In the genomic region with DNA sequence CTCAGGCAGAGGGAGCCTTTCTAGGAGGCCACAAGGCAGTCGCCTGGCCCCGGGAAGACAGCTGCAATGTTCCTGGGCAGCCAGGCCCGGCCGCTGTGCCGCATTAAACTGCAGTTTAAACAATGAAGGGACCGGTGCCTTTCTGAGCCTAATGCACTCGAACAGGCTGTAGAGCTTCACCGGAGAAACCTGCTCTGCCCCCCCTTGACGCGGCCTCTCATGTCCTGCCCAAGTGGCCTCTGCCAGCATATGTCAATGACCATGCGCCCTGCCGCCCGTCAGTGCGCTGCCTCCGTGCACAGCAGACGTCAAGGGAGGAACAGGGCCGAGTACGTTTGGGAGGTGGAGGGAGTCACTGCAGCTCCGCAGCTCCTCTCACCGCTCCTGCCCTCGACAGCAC, we compare ENCODE assay signal across 17 cellular contexts.
DNase-seq lines count a peak whose midpoint lies in the region; ATAC-seq and TF ChIP-seq lines count a peak whose summit lies in the region.
"Had no signal": no experiment of that assay in that cellular context is flagged by ENCODE, and none has a peak within 500 bp of the region (broad histone marks: within the 10 kb centered on the region; RNA-seq: fewer than 3 reads in every experiment).

No MANE protein-coding gene starts in this region.

- peaks cover 41% of the 10 kb centered on the region for H3K4me1 Mint-ChIP-seq in nephron
- no peaks in the 10 kb centered on the region for H3K4me1 Mint-ChIP-seq in activated naive CD8-positive, alpha-beta T cell treated with anti-CD3 and anti-CD28 coated beads, Interleukin-2, amount 50 U/mL, for 24 hours

- H3K9me3 Mint-ChIP-seq in nephron: no peaks in the 10 kb centered on the region
- no peaks in the 10 kb centered on the region for H3K9me3 Mint-ChIP-seq in activated naive CD8-positive, alpha-beta T cell treated with anti-CD3 and anti-CD28 coated beads, Interleukin-2, amount 50 U/mL, for 24 hours
- H3K9me3 Mint-ChIP-seq: activated CD4-positive, alpha-beta memory T cell treated with anti-CD3 and anti-CD28 coated beads for 36 hours; activated T-cell treated with anti-CD3 and anti-CD28 coated beads, Interleukin-2, amount 50 U/mL, for 72 hours; stimulated activated naive CD8-positive, alpha-beta T cell treated with anti-CD3 and anti-CD28 coated beads, Interleukin-15, amount 100 ng/mL, for 72 hours had no signal

- DNase-seq in DMS53 (lab: John Stamatoyannopoulos, UW) (peak; percentile 81), NCI-H1092 (lab: John Stamatoyannopoulos, UW) (peak; percentile 18), cerebellar cortex (ENCODE audit: low spot score) (peak; percentile 76), globus pallidus (ENCODE audit: low spot score) (no peak)
- no peak for DNase-seq in activated CD4-positive, alpha-beta T cell treated with anti-CD3 and anti-CD28 coated beads, Interleukin-2, amount 50 U/mL, for 1 hour
- DNase-seq in activated naive CD8-positive, alpha-beta T cell treated with anti-CD3 and anti-CD28 coated beads, Interleukin-2, amount 50 U/mL, for 24 hours: no peak
- DNase-seq: activated CD4-positive, alpha-beta memory T cell treated with anti-CD3 and anti-CD28 coated beads for 36 hours; activated CD4-positive, CD25-positive, alpha-beta regulatory T cell treated with anti-CD3 and anti-CD28 coated beads, Interleukin-2, amount 50 U/mL, for 72 hours; activated naive CD4-positive, alpha-beta T cell; activated T-cell treated with anti-CD3 and anti-CD28 coated beads, Interleukin-2, amount 50 U/mL, for 72 hours; DMS79 treated with DMSO at 0.1 percent for 48 hours; NCI-H526; stimulated activated CD4-positive, alpha-beta T cell treated with anti-CD3 and anti-CD28 coated beads, Interleukin-2, amount 100 ng/mL, for 24 hours; stimulated activated CD8-positive, alpha-beta memory T cell treated with anti-CD3 and anti-CD28 coated beads, Interleukin-4, amount 100 ng/mL, for 48 hours; stimulated activated naive CD8-positive, alpha-beta T cell treated with anti-CD3 and anti-CD28 coated beads, Interleukin-15, amount 100 ng/mL, for 72 hours had no signal

- H3K36me3 Mint-ChIP-seq in nephron (ENCODE audit: low read depth): no peaks in the 10 kb centered on the region
- H3K36me3 Mint-ChIP-seq in activated naive CD8-positive, alpha-beta T cell treated with anti-CD3 and anti-CD28 coated beads, Interleukin-2, amount 50 U/mL, for 24 hours (ENCODE audit: low read depth): no peaks in the 10 kb centered on the region
- H3K36me3 Mint-ChIP-seq: activated CD4-positive, alpha-beta memory T cell treated with anti-CD3 and anti-CD28 coated beads for 36 hours had no signal

- H3K27ac Mint-ChIP-seq in nephron: peak overlapping the region in 2 of 3 experiments; percentile 37 to 51
- H3K27ac Mint-ChIP-seq in activated naive CD8-positive, alpha-beta T cell treated with anti-CD3 and anti-CD28 coated beads, Interleukin-2, amount 50 U/mL, for 24 hours: no peak overlapping the region
- H3K27ac Mint-ChIP-seq: activated CD4-positive, alpha-beta memory T cell treated with anti-CD3 and anti-CD28 coated beads for 36 hours; activated T-cell treated with anti-CD3 and anti-CD28 coated beads, Interleukin-2, amount 50 U/mL, for 72 hours had no signal

- H3K4me3 Mint-ChIP-seq in nephron: no peak overlapping the region
- no peak overlapping the region for H3K4me3 Mint-ChIP-seq in activated naive CD8-positive, alpha-beta T cell treated with anti-CD3 and anti-CD28 coated beads, Interleukin-2, amount 50 U/mL, for 24 hours
- H3K4me3 Mint-ChIP-seq: activated CD4-positive, alpha-beta memory T cell treated with anti-CD3 and anti-CD28 coated beads for 36 hours; activated T-cell treated with anti-CD3 and anti-CD28 coated beads, Interleukin-2, amount 50 U/mL, for 72 hours; stimulated activated naive CD8-positive, alpha-beta T cell treated with anti-CD3 and anti-CD28 coated beads, Interleukin-15, amount 100 ng/mL, for 72 hours had no signal

- H3K27me3 Mint-ChIP-seq in nephron (ENCODE audit: low read depth): peaks cover 30% of the 10 kb centered on the region
- peaks cover 16% of the 10 kb centered on the region for H3K27me3 Mint-ChIP-seq in activated naive CD8-positive, alpha-beta T cell treated with anti-CD3 and anti-CD28 coated beads, Interleukin-2, amount 50 U/mL, for 24 hours

- no peak for ATAC-seq in HG02798 (IDR thresholded peaks at IDR 0.05; ENCODE audit: poor library complexity, unreplicated experiment)
- ATAC-seq in activated naive CD8-positive, alpha-beta T cell treated with anti-CD3 and anti-CD28 coated beads, Interleukin-2, amount 50 U/mL, for 24 hours: no peak
- ATAC-seq: activated T-cell treated with anti-CD3 and anti-CD28 coated beads, Interleukin-2, amount 50 U/mL, for 72 hours; stimulated activated naive CD8-positive, alpha-beta T cell treated with anti-CD3 and anti-CD28 coated beads, Interleukin-15, amount 100 ng/mL, for 72 hours had no signal

- TF ChIP-seq CTCF in nephron (IDR thresholded peaks at IDR 0.05; ENCODE audit: unreplicated experiment in 3 of 3): no peak

Comparison
In these comparisons a context has a peak if more than half of its experiments do, and no peak if none do; other contexts are left out.
1. DNase-seq: peak in DMS53 (single experiment), NCI-H1092 (single experiment) and cerebellar cortex (single experiment); none in activated CD4-positive, alpha-beta T cell treated with anti-CD3 and anti-CD28 coated beads, Interleukin-2, amount 50 U/mL, for 1 hour (single experiment), activated naive CD8-positive, alpha-beta T cell treated with anti-CD3 and anti-CD28 coated beads, Interleukin-2, amount 50 U/mL, for 24 hours (single experiment) and globus pallidus (single experiment).